In genomic region chr11:63508745-63509144, GRCh38 we compare ENCODE assay signal across 24 cellular contexts. TPM values are rescaled to one million over a fixed set of nuclear protein-coding genes. Genes with fewer than 3 reads are reported as not detected.
DNase-seq lines count a peak whose midpoint lies in the region; ATAC-seq, FAIRE-seq and TF ChIP-seq lines count a peak whose summit lies in the region.
"Had no signal": no experiment of that assay in that cellular context is flagged by ENCODE, and none has a peak within 500 bp of the region (broad histone marks: within the 10 kb centered on the region; RNA-seq: fewer than 3 reads in every experiment).

No MANE protein-coding gene starts in this region.

- no peaks in the 10 kb centered on the region for H3K36me3 ChIP-seq in H1 (ENCODE audit: control insufficient read depth in 2 of 4, insufficient read depth in 4 of 4, low read length in 3 of 4)
- H3K36me3 ChIP-seq: BE2C had no signal

- no peak overlapping the region for H3K9ac ChIP-seq in H1 (replicated peaks in 1 of 4; ENCODE audit: extremely low read depth in 1 of 4, low read depth in 3 of 4, low read length in 3 of 4)

- no peaks in the 10 kb centered on the region for H3K27me3 ChIP-seq in H1 (replicated peaks in 1 of 4; ENCODE audit: control insufficient read depth in 3 of 4, extremely low read depth in 1 of 4, insufficient read depth in 3 of 4, low read length in 3 of 4)
- H3K27me3 ChIP-seq: BE2C had no signal

- no peak overlapping the region for H4K8ac ChIP-seq in H1 (ENCODE audit: extremely low read depth, insufficient read depth, low read length)

- no peak for TF ChIP-seq CTCF in WTC11 (IDR thresholded peaks at IDR 0.05)
- TF ChIP-seq CTCF in H1 (IDR thresholded peaks at IDR 0.05; ENCODE audit: control extremely low read depth in 1 of 3, insufficient read depth in 1 of 3, low read depth in 1 of 3, low read length in 3 of 3), result no peak

- H2BK12ac ChIP-seq in H1 (ENCODE audit: low read depth, low read length), result peak overlapping the region; percentile 12; the same call in 1 of the 2 replicates

- no peaks in the 10 kb centered on the region for H3K9me3 ChIP-seq in H1 (ENCODE audit: insufficient read depth in 2 of 2, low read depth in 1 of 2, low read length in 1 of 2)
- H3K9me3 ChIP-seq: BE2C had no signal

- no peaks in the 10 kb centered on the region for H3K23me2 ChIP-seq in H1 (ENCODE audit: low read depth, low read length)

- ATAC-seq in WTC11, result no peak
- ATAC-seq in GM21737 (IDR thresholded peaks at IDR 0.05; ENCODE audit: unreplicated experiment), result no peak
- ATAC-seq in GM19452 (IDR thresholded peaks at IDR 0.05; ENCODE audit: unreplicated experiment), result no peak

- no peak overlapping the region for H3K14ac ChIP-seq in H1 (ENCODE audit: insufficient read length)

- H3K27me3 Mint-ChIP-seq in WTC11 (ENCODE audit: low read depth), result peaks cover 6% of the 10 kb centered on the region; the same call in 1 of the 2 replicates
- H3K27me3 Mint-ChIP-seq: CD4-positive, alpha-beta T cell had no signal

- H3K4me1 Mint-ChIP-seq in WTC11, result peaks cover 56% of the 10 kb centered on the region
- H3K4me1 Mint-ChIP-seq: IgD-negative memory B cell had no signal

- H3K4me3 Mint-ChIP-seq in WTC11, result no peak overlapping the region
- H3K4me3 Mint-ChIP-seq: CD4-positive, alpha-beta T cell; GM23338 had no signal

- peaks cover 9 to 21% (median 12%) of the 10 kb centered on the region in 4 experiments for H3K4me1 ChIP-seq in H1 (replicated peaks in 1 of 4; ENCODE audit: control insufficient read depth in 3 of 4, insufficient read depth in 4 of 4, low read length in 3 of 4)
- H3K4me1 ChIP-seq: BE2C had no signal

- no peak for TF ChIP-seq EP300 in H1 (IDR thresholded peaks at IDR 0.05; ENCODE audit: borderline replicate concordance in 1 of 2, low read depth in 2 of 2, low read length in 2 of 2)

- H3K36me3 Mint-ChIP-seq in WTC11, result no peaks in the 10 kb centered on the region
- H3K36me3 Mint-ChIP-seq: IgD-negative memory B cell had no signal

- peak overlapping the region; percentile 25; the same call in 1 of the 2 replicates for H2BK20ac ChIP-seq in H1 (ENCODE audit: low read length)

- peak overlapping the region; percentile 31 for H4K91ac ChIP-seq in H1 (replicated peaks; ENCODE audit: insufficient read length, low read length)

- CTCF ChIA-PET in WTC11 (lab: Charles Lee) (interaction anchor here (0.6 to 6.2 kb wide), 15 partner anchors 12 to 488 kb away, joined by 3 to 92 read pairs (median 5); partner anchors contain the start of gene PLAAT5), H1 (lab: Charles Lee; ENCODE audit: partially characterized antibody) (interaction anchor here (0.7 to 8.2 kb wide), 15 partner anchors 9 to 489 kb away, joined by 3 to 97 read pairs (median 4); partner anchors contain the start of gene PLAAT5)

- H3K56ac ChIP-seq in H1 (replicated peaks; ENCODE audit: insufficient read length, low read depth, low read length), result no peak overlapping the region

- H3K23ac ChIP-seq in H1 (ENCODE audit: insufficient read length), result no peak overlapping the region

- H3K18ac ChIP-seq in H1 (ENCODE audit: extremely low read depth, low read length), result peak overlapping the region; percentile 1; the same call in 1 of the 2 replicates

- no peak overlapping the region for H3K4me3 ChIP-seq in H1 (ENCODE audit: extremely low read depth in 1 of 4, insufficient read depth in 2 of 4, low read depth in 3 of 4, low read length in 4 of 4)
- H3K4me3 ChIP-seq: GM23338, SK-N-MC had no signal

- no peak overlapping the region for H3K27ac Mint-ChIP-seq in WTC11
- H3K27ac Mint-ChIP-seq: CD4-positive, alpha-beta T cell; GM23338; IgD-negative memory B cell had no signal

- WGBS in H1 (ENCODE audit: extremely low coverage in 1 of 2, insufficient coverage in 1 of 2, insufficient read length in 1 of 2, insufficient replicate concordance in 2 of 2, low coverage in 1 of 2, low lambda C conversion rate in 2 of 2, missing lambda C conversion rate in 1 of 2), 2 experiments, result 93% methylated on average over 11 of the region's 12 CpGs; no CpG with 5 or more reads in 1 of the 2 experiments

- TF ChIP-seq RAD21 in H1 (IDR thresholded peaks at IDR 0.05 in 1 of 2, conservative IDR thresholded peaks at IDR 0.05 in 1 of 2; ENCODE audit: low read depth in 2 of 2, low read length in 2 of 2), result no peak

- no peak overlapping the region for H2BK15ac ChIP-seq in H1 (ENCODE audit: low read length)

- H3K79me2 ChIP-seq in H1 (ENCODE audit: control insufficient read depth in 1 of 2, insufficient read depth in 2 of 2, low read length in 2 of 2), result no peaks in the 10 kb centered on the region

- no peak overlapping the region for H2AFZ ChIP-seq in H1 (ENCODE audit: low read length)
- H2AFZ ChIP-seq: GM23338 had no signal

- no peak overlapping the region; the same call in 1 of the 2 replicates for H2BK5ac ChIP-seq in H1 (ENCODE audit: low read depth, low read length)

- no peak overlapping the region for H4K5ac ChIP-seq in H1 (ENCODE audit: insufficient read length, low read depth, low read length)

- H3K27ac ChIP-seq in H1 (ENCODE audit: low read depth, low read length) (no peak overlapping the region), substantia nigra (ENCODE audit: low read depth, low read length, poor library complexity, severe bottlenecking) (peak overlapping the region; percentile 97)
- H3K27ac ChIP-seq: RWPE1, SK-N-MC had no signal

- H2BK120ac ChIP-seq in H1 (replicated peaks; ENCODE audit: low read depth, low read length), result no peak overlapping the region

- TF ChIP-seq POLR2A in GM12891 (IDR thresholded peaks at IDR 0.05; ENCODE audit: low read depth, low read length) (no peak), H1 (IDR thresholded peaks at IDR 0.05; ENCODE audit: control extremely low read depth in 1 of 2, low read depth in 2 of 2, low read length in 2 of 2) (no peak)

- FAIRE-seq in GM12891 (lab: Jason Lieb, UNC), result no peak
- no peak for FAIRE-seq in H1 (lab: Jason Lieb, UNC)

- peak overlapping the region; percentile 56; the same call in 1 of the 2 replicates for H2AK5ac ChIP-seq in H1 (ENCODE audit: low read depth, low read length)

- no peak overlapping the region for H3K4me2 ChIP-seq in H1 (ENCODE audit: insufficient read depth in 1 of 2, low read depth in 2 of 2, low read length in 2 of 2)
- H3K4me2 ChIP-seq: GM23338 had no signal

- no peak for DNase-seq in GM12891 (ENCODE audit: insufficient read length, low spot score)
- no peak for DNase-seq in WTC11 (ENCODE audit: low spot score)
- no peak for DNase-seq in H1 (ENCODE audit: low read depth in 1 of 2, low spot score in 2 of 2)
- DNase-seq in substantia nigra (lab: John Stamatoyannopoulos, UW), result no peak
- no peak for DNase-seq in NCI-H187 treated with DMSO at 0.1 percent for 48 hours (lab: John Stamatoyannopoulos, UW)
- DNase-seq: CD4-positive, alpha-beta T cell; COR-L47; DMS79; NCI-H1092; NCI-H1436; NCI-H226; NCI-H510A treated with DMSO at 0.1 percent for 48 hours; NCI-H774; NK-92 treated with Interleukin-12 subunit alpha and Interleukin-12 subunit beta, amount 100 ng/mL, for 24 hours; SHP77 treated with DMSO at 0.1 percent for 48 hours had no signal

- no peaks in the 10 kb centered on the region; the same call in 1 of the 2 replicates for H3K9me3 Mint-ChIP-seq in WTC11
- H3K9me3 Mint-ChIP-seq: CD4-positive, alpha-beta T cell had no signal

- H3K4ac ChIP-seq in H1 (replicated peaks; ENCODE audit: insufficient read length, low read depth, low read length), result no peak overlapping the region

- H3K79me1 ChIP-seq in H1 (ENCODE audit: low read depth, low read length), result no peaks in the 10 kb centered on the region

- POLR2A ChIA-PET in WTC11 (lab: Charles Lee), result no interaction called here
- POLR2A ChIA-PET in H1 (lab: Charles Lee; ENCODE audit: partially characterized antibody), result interaction anchor here (1.3 kb wide), 1 partner anchor 18 kb away, joined by 3 read pairs; no protein-coding TSS in a partner anchor

- no peaks in the 10 kb centered on the region for H4K20me1 ChIP-seq in H1 (replicated peaks in 1 of 2; ENCODE audit: control insufficient read depth in 1 of 2, insufficient read depth in 2 of 2, low read length in 2 of 2)

RNA-seq across cellular contexts. Expression of gene LGALS12, which starts 2.9 kb away (rescaled TPM):
- 0.10 TPM for polyA plus RNA-seq in GM12891 (2012; ENCODE audit: low read depth, missing spikeins)
- 1.1 to 1.4 TPM (median 1.4 TPM) in 3 replicates for total RNA-seq in WTC11 (2021)
- 1.3 and 1.6 TPM in 2 replicates for total RNA-seq in H1 (2021; fragmentation: NEBNext Ultra II Directional; extraction: Animal tissue kit (Norgen Biotek cat#: 25700))
- 2.9 and 3.2 TPM in 2 replicates for polyA plus RNA-seq in H1 (2011; rRNA removed)
- 2.7 TPM for polyA plus RNA-seq in H1 (2011; cell fraction: cytosol; rRNA removed)
- 3.4 TPM for polyA plus RNA-seq in H1 (2011; cell fraction: nucleus; rRNA removed)
- polyA plus RNA-seq in H1 (2012, experiment 1 of 2), result 1.1 to 1.9 TPM (median 1.6 TPM) in 4 replicates
- 1.1 TPM for polyA plus RNA-seq in H1 (2012, experiment 2 of 2)
- 0.83 TPM for polyA plus RNA-seq in H1 (2013, experiment 1 of 2)
- 0.90 TPM for polyA plus RNA-seq in H1 (2013, experiment 2 of 2)
- polyA minus RNA-seq in H1 (2011; rRNA and poly(A)+ RNA removed), result 3.0 and 3.5 TPM in 2 replicates
- polyA minus RNA-seq in H1 (2011; cell fraction: cytosol; rRNA and poly(A)+ RNA removed), result not detected
- 1.7 TPM for polyA minus RNA-seq in H1 (2011; cell fraction: nucleus; rRNA and poly(A)+ RNA removed)
- total RNA-seq: A673; CD4-positive, alpha-beta T cell; MCF 10A had no signal

RNA-seq across cellular contexts. Expression of gene PLAAT5, which starts 17.8 kb away (rescaled TPM):
- not detected for polyA plus RNA-seq in GM12891 (2012; ENCODE audit: low read depth, missing spikeins)
- 14.7 to 23.0 TPM (median 16.0 TPM) in 3 replicates for total RNA-seq in WTC11 (2021)
- total RNA-seq in H1 (2021; fragmentation: NEBNext Ultra II Directional; extraction: Animal tissue kit (Norgen Biotek cat#: 25700)), result 12.8 and 16.0 TPM in 2 replicates
- polyA plus RNA-seq in H1 (2011; rRNA removed), result 11.4 and 18.7 TPM in 2 replicates
- 22.1 TPM for polyA plus RNA-seq in H1 (2011; cell fraction: cytosol; rRNA removed)
- polyA plus RNA-seq in H1 (2011; cell fraction: nucleus; rRNA removed), result 11.7 TPM
- polyA plus RNA-seq in H1 (2012, experiment 1 of 2), result 12.8 to 17.8 TPM (median 16.1 TPM) in 4 replicates
- 4.1 TPM for polyA plus RNA-seq in H1 (2012, experiment 2 of 2)
- 5.2 TPM for polyA plus RNA-seq in H1 (2013, experiment 1 of 2)
- polyA plus RNA-seq in H1 (2013, experiment 2 of 2), result 5.3 TPM
- 37.8 and 40.3 TPM in 2 replicates for polyA minus RNA-seq in H1 (2011; rRNA and poly(A)+ RNA removed)
- polyA minus RNA-seq in H1 (2011; cell fraction: cytosol; rRNA and poly(A)+ RNA removed), result 8.9 TPM
- polyA minus RNA-seq in H1 (2011; cell fraction: nucleus; rRNA and poly(A)+ RNA removed), result 14.6 TPM
- total RNA-seq: A673, MCF 10A had no signal
- polyA plus RNA-seq: IgD-negative memory B cell had no signal

RNA-seq across cellular contexts. Expression of gene PLAAT4, which starts 27.9 kb away (rescaled TPM):
- 16.0 TPM for polyA plus RNA-seq in GM12891 (2012; ENCODE audit: low read depth, missing spikeins)
- 1.1 to 2.9 TPM (median 1.4 TPM) in 3 replicates for total RNA-seq in WTC11 (2021)
- total RNA-seq in H1 (2021; fragmentation: NEBNext Ultra II Directional; extraction: Animal tissue kit (Norgen Biotek cat#: 25700)), result 2.6 and 2.8 TPM in 2 replicates
- 3.9 and 4.1 TPM in 2 replicates for polyA plus RNA-seq in H1 (2011; rRNA removed)
- polyA plus RNA-seq in H1 (2011; cell fraction: cytosol; rRNA removed), result 5.8 TPM
- polyA plus RNA-seq in H1 (2011; cell fraction: nucleus; rRNA removed), result 5.1 TPM
- polyA plus RNA-seq in H1 (2012, experiment 1 of 2), result 2.6 to 3.9 TPM (median 3.2 TPM) in 4 replicates
- 1.5 TPM for polyA plus RNA-seq in H1 (2012, experiment 2 of 2)
- polyA plus RNA-seq in H1 (2013, experiment 1 of 2), result 1.1 TPM
- 1.7 TPM for polyA plus RNA-seq in H1 (2013, experiment 2 of 2)
- polyA minus RNA-seq in H1 (2011; rRNA and poly(A)+ RNA removed), result 1.00 and 1.6 TPM in 2 replicates
- polyA minus RNA-seq in H1 (2011; cell fraction: cytosol; rRNA and poly(A)+ RNA removed), result 2.1 TPM
- polyA minus RNA-seq in H1 (2011; cell fraction: nucleus; rRNA and poly(A)+ RNA removed), result 2.8 TPM

RNA-seq across cellular contexts. Expression of gene PLAAT2, which starts 54.4 kb away (rescaled TPM):
- 9.7 TPM for polyA plus RNA-seq in GM12891 (2012; ENCODE audit: low read depth, missing spikeins)
- total RNA-seq in WTC11 (2021), result 0.25 to 0.66 TPM (median 0.55 TPM) in 3 replicates
- total RNA-seq in H1 (2021; fragmentation: NEBNext Ultra II Directional; extraction: Animal tissue kit (Norgen Biotek cat#: 25700)), result 0.61 TPM in 1 of 2 replicates, not detected in the other
- 0.39 and 0.42 TPM in 2 replicates for polyA plus RNA-seq in H1 (2011; rRNA removed)
- polyA plus RNA-seq in H1 (2011; cell fraction: cytosol; rRNA removed), result 0.36 TPM
- polyA plus RNA-seq in H1 (2011; cell fraction: nucleus; rRNA removed), result 0.64 TPM
- 0.28 to 0.50 TPM in 2 of 4 replicates, not detected in the others for polyA plus RNA-seq in H1 (2012, experiment 1 of 2)
- polyA plus RNA-seq in H1 (2012, experiment 2 of 2), result not detected
- 0.10 TPM for polyA plus RNA-seq in H1 (2013, experiment 1 of 2)
- 0.26 TPM for polyA plus RNA-seq in H1 (2013, experiment 2 of 2)
- polyA minus RNA-seq in H1 (2011; rRNA and poly(A)+ RNA removed), result not detected in 2 replicates
- polyA minus RNA-seq in H1 (2011; cell fraction: cytosol; rRNA and poly(A)+ RNA removed), result not detected
- not detected for polyA minus RNA-seq in H1 (2011; cell fraction: nucleus; rRNA and poly(A)+ RNA removed)
- total RNA-seq: A673 had no signal
